In the genomic region with DNA sequence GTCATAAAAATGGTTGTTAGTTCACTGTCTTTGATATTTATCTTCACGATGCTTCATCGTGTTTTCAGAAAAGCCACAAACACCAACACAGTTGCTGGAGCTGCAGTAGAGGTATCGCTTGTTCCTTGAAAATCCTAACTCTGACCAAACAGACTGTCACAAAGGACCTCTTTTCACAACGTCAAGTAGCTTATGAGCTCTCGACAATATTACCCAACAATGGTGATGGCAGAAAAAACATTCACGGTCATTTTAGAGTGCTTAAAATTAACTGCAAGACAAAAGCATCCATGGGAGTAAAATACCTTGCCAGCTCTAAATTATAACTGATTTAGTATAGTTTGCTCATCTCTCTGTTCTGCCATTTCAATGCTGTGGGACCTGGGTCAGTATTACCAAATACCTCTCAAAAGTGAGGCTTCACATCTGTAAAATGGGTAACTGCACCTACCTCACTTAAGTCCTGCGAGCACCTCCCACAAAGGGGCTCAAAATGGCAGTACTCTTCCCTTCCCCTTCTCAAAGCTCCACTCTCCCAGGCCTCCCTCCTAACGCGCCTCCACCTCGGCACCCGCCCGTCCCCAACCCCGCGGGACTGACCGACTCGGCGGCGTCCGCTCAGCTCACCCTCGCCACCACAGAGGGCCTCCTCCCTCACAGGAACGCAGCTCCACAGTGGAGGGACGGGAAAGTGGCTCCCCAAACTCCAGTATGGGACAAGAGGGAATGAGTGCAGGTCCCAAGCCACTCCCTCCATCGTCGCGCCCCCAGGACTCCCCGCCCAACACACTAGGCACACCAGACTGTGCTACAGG, we compare ENCODE assay signal across 8 cellular contexts. TPM values are rescaled to one million over a fixed set of nuclear protein-coding genes. Genes with fewer than 3 reads are reported as not detected.
A peak's percentile ranks its signal among the peaks of the same experiment; 100 is the strongest.
DNase-seq lines count a peak whose midpoint lies in the region; ATAC-seq, FAIRE-seq and TF ChIP-seq lines count a peak whose summit lies in the region.

No MANE protein-coding gene starts in this region.

- peak overlapping the region; percentile 98 for H3K27ac Mint-ChIP-seq in activated CD8-positive, alpha-beta T cell treated with anti-CD3 and anti-CD28 coated beads, Interleukin-2, amount 10 ng/mL, durations not matched to agents 7 days and 5 days
- peak overlapping the region; percentile 99 for H3K27ac Mint-ChIP-seq in osteocyte (ENCODE audit: unreplicated experiment)

- CTCF ChIA-PET in activated CD8-positive, alpha-beta T cell treated with anti-CD3 and anti-CD28 coated beads, Interleukin-2, amount 10 ng/mL, durations not matched to agents 7 days and 5 days (lab: Charles Lee): interaction anchor here (0.8 to 2.0 kb wide), 8 partner anchors 14 to 49 kb away, joined by 3 to 9 read pairs (median 4); a partner anchor contains a TSS

- peak; percentile 16 for FAIRE-seq in HTR-8/SVneo (lab: Jason Lieb, UNC)

- H3K36me3 Mint-ChIP-seq in activated CD8-positive, alpha-beta T cell treated with anti-CD3 and anti-CD28 coated beads, Interleukin-2, amount 10 ng/mL, durations not matched to agents 7 days and 5 days (ENCODE audit: low read depth): peaks cover 46% of the 10 kb centered on the region
- H3K36me3 Mint-ChIP-seq in osteocyte (ENCODE audit: unreplicated experiment): peaks cover 13% of the 10 kb centered on the region

- no peaks in the 10 kb centered on the region for H3K27me3 Mint-ChIP-seq in activated CD8-positive, alpha-beta T cell treated with anti-CD3 and anti-CD28 coated beads, Interleukin-2, amount 10 ng/mL, durations not matched to agents 7 days and 5 days (ENCODE audit: low read depth)
- H3K27me3 Mint-ChIP-seq in osteocyte (ENCODE audit: unreplicated experiment): no peaks in the 10 kb centered on the region

- no peaks in the 10 kb centered on the region for H3K27me3 ChIP-seq in GM06990 (replicated peaks; ENCODE audit: control insufficient read depth, insufficient read depth, low read length)

- TF ChIP-seq CTCF in GM06990 (IDR thresholded peaks at IDR 0.05; ENCODE audit: insufficient read depth, low read length, poor library complexity, severe bottlenecking) (no peak), osteocyte (IDR thresholded peaks at IDR 0.05) (no peak)

- H3K4me3 Mint-ChIP-seq in activated CD8-positive, alpha-beta T cell treated with anti-CD3 and anti-CD28 coated beads, Interleukin-2, amount 10 ng/mL, durations not matched to agents 7 days and 5 days: peak overlapping the region; percentile 89
- peak overlapping the region; percentile 96 for H3K4me3 Mint-ChIP-seq in osteocyte (ENCODE audit: unreplicated experiment)

- peaks cover 39% of the 10 kb centered on the region for H3K4me1 Mint-ChIP-seq in activated CD8-positive, alpha-beta T cell treated with anti-CD3 and anti-CD28 coated beads, Interleukin-2, amount 10 ng/mL, durations not matched to agents 7 days and 5 days (ENCODE audit: low read depth)
- H3K4me1 Mint-ChIP-seq in osteocyte (ENCODE audit: unreplicated experiment): peaks cover 56% of the 10 kb centered on the region

- POLR2A ChIA-PET in activated CD8-positive, alpha-beta T cell treated with anti-CD3 and anti-CD28 coated beads, Interleukin-2, amount 10 ng/mL, durations not matched to agents 7 days and 5 days (lab: Charles Lee): interaction anchor here (0.6 to 4.0 kb wide), 20 partner anchors 9 to 308 kb away, joined by 3 to 76 read pairs (median 5); a partner anchor contains a TSS

- ATAC-seq in GM21381 (IDR thresholded peaks at IDR 0.05; ENCODE audit: unreplicated experiment): peak; percentile 43
- peak; percentile 57 for ATAC-seq in activated CD8-positive, alpha-beta T cell treated with anti-CD3 and anti-CD28 coated beads, Interleukin-2, amount 10 ng/mL, durations not matched to agents 7 days and 5 days

- peak overlapping the region; percentile 94 for H3K4me3 ChIP-seq in GM06990 (replicated peaks; ENCODE audit: low read depth, low read length)

- no peaks in the 10 kb centered on the region for H3K9me3 Mint-ChIP-seq in activated CD8-positive, alpha-beta T cell treated with anti-CD3 and anti-CD28 coated beads, Interleukin-2, amount 10 ng/mL, durations not matched to agents 7 days and 5 days (ENCODE audit: insufficient read depth)
- no peaks in the 10 kb centered on the region for H3K9me3 Mint-ChIP-seq in osteocyte (ENCODE audit: unreplicated experiment)

- DNase-seq in GM06990 (ENCODE audit: extremely low read depth, insufficient read length) (no peak), HTR-8/SVneo (ENCODE audit: insufficient read length, low spot score) (no peak), germinal center (ENCODE audit: low spot score) (peak; percentile 52), osteocyte (ENCODE audit: extremely low spot score, unreplicated experiment) (no peak), ureter (ENCODE audit: low spot score) (no peak), middle frontal gyrus (ENCODE audit: extremely low spot score, low spot score) (no peak)
- peak; percentile 70 for DNase-seq in activated CD8-positive, alpha-beta T cell treated with anti-CD3 and anti-CD28 coated beads, Interleukin-2, amount 10 ng/mL, durations not matched to agents 7 days and 5 days

- H3K36me3 ChIP-seq in GM06990 (ENCODE audit: control insufficient read depth, insufficient read depth, low read length): peaks cover 3% of the 10 kb centered on the region

RNA-seq across cellular contexts. Expression of a gene that starts 0.5 kb away (rescaled TPM):
- 10 to 100 TPM; 51.2 to 53.5 TPM for total RNA-seq in activated CD8-positive, alpha-beta T cell treated with anti-CD3 and anti-CD28 coated beads, Interleukin-2, amount 10 ng/mL, durations not matched to agents 7 days and 5 days
- total RNA-seq in osteocyte (36.0 and 40.3 TPM in 2 replicates), ureter (7.0 TPM)

RNA-seq across cellular contexts. Expression of a gene that starts 49.6 kb away (rescaled TPM):
- total RNA-seq in activated CD8-positive, alpha-beta T cell treated with anti-CD3 and anti-CD28 coated beads, Interleukin-2, amount 10 ng/mL, durations not matched to agents 7 days and 5 days: 100 to 1,000 TPM; 292 to 300 TPM
- total RNA-seq in osteocyte (59.2 and 68.8 TPM in 2 replicates), ureter (24.6 TPM)

RNA-seq across cellular contexts. Expression of a gene that starts 50.0 kb away (rescaled TPM):
- total RNA-seq in activated CD8-positive, alpha-beta T cell treated with anti-CD3 and anti-CD28 coated beads, Interleukin-2, amount 10 ng/mL, durations not matched to agents 7 days and 5 days: 10 to 100 TPM; 27.5 to 29.7 TPM
- total RNA-seq in osteocyte (42.8 and 43.3 TPM in 2 replicates), ureter (39.6 TPM)

Comparison
In these comparisons a context has a peak if more than half of its experiments do, and no peak if none do; other contexts are left out.
1. DNase-seq: peak in activated CD8-positive, alpha-beta T cell treated with anti-CD3 and anti-CD28 coated beads, Interleukin-2, amount 10 ng/mL, durations not matched to agents 7 days and 5 days (single experiment) and germinal center (single experiment); none in GM06990 (single experiment), HTR-8/SVneo (single experiment), osteocyte (single experiment), ureter (single experiment) and middle frontal gyrus (single experiment).